11 cellular contexts compared by ENCODE assay signal in the genomic region with DNA sequence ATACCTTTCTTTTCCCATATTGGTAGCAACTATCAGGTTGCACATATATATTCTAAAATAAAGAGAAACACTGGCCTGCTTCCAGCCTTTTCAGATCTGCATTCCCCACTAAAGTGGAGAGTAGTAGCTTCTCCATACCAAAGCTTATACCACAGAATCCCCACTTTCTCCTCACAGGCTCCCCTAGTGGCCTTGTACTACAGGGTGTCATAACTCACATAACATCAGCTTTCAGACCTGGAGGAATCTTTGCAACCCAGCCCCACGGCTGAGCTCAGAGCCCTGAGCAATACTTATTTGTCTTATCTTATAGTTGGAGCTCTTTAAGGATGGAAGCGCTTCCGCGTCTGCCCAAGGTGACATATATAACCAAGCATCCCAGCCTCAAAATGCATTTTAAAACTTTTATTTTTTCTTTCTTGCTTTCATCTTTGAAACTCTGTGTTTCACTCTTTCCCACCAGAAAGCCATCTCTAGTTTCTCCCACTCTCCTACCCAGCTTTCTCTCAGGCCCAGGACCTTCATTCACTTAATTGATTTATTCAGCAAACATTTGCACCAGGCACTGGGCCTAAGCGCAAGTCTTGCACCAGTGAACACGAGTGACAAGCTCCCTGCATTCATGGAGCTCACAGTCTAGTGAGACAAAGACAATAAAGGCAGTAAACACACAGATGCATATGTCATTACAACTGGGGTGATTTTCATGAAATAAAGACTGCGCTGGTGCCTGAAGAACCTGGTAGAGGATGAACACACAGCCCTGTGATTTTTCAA.
DNase-seq lines count a peak whose midpoint lies in the region; TF ChIP-seq lines count a peak whose summit lies in the region.
"Had no signal": no experiment of that assay in that cellular context is flagged by ENCODE, and none has a peak within 500 bp of the region (broad histone marks: within the 10 kb centered on the region; RNA-seq: fewer than 3 reads in every experiment).

No MANE protein-coding gene starts in this region.

- no peaks in the 10 kb centered on the region for H3K36me3 ChIP-seq in breast epithelium
- no peaks in the 10 kb centered on the region for H3K36me3 ChIP-seq in tibial artery

- H3K9me3 ChIP-seq in breast epithelium (no peaks in the 10 kb centered on the region), tibial artery (no peaks in the 10 kb centered on the region)
- H3K9me3 ChIP-seq: body of pancreas had no signal

- H3K27ac Mint-ChIP-seq in MCF 10A (ENCODE audit: low read depth, unreplicated experiment) (no peak overlapping the region), endothelial cell (ENCODE audit: unreplicated experiment) (no peak overlapping the region), type B pancreatic cell (no peak overlapping the region)
- H3K27ac Mint-ChIP-seq: CD8-positive, alpha-beta memory T cell had no signal

- H3K4me3 ChIP-seq in breast epithelium, result no peak overlapping the region
- H3K4me3 ChIP-seq in tibial artery, result no peak overlapping the region
- H3K4me3 ChIP-seq: body of pancreas had no signal

- intact Hi-C loops in MCF 10A (cut with micrococcal nuclease), result no loop called here
- intact Hi-C loops in breast epithelium (cut with DNase I; ENCODE audit: low total_unique reads), result no loop called here
- intact Hi-C loops in tibial artery (cut with DNase I; ENCODE audit: low total_unique reads), result no loop called here
- intact Hi-C loops in cardiac septum (cut with DNase I), result no loop called here

- H3K4me3 Mint-ChIP-seq in MCF 10A (ENCODE audit: unreplicated experiment) (no peak overlapping the region), endothelial cell (ENCODE audit: unreplicated experiment) (no peak overlapping the region), type B pancreatic cell (no peak overlapping the region)
- H3K4me3 Mint-ChIP-seq: CD8-positive, alpha-beta memory T cell had no signal

- CTCF ChIA-PET in MCF 10A (lab: Yijun Ruan, JAX), result interaction anchor here (0.5 to 1.7 kb wide), 8 partner anchors 8 to 1373 kb away, joined by 3 to 9 read pairs (median 3); no protein-coding TSS in a partner anchor

- TF ChIP-seq POLR2A in breast epithelium (IDR thresholded peaks at IDR 0.05), result no peak

- H3K27me3 ChIP-seq in breast epithelium (no peaks in the 10 kb centered on the region), tibial artery (peaks cover 0 to 3% of the 10 kb centered on the region in 2 donors)
- H3K27me3 ChIP-seq: body of pancreas had no signal

- H3K27me3 Mint-ChIP-seq in MCF 10A (ENCODE audit: insufficient read depth, unreplicated experiment) (no peaks in the 10 kb centered on the region), endothelial cell (ENCODE audit: unreplicated experiment) (peaks cover 2% of the 10 kb centered on the region), type B pancreatic cell (no peaks in the 10 kb centered on the region)

- H3K9me3 Mint-ChIP-seq in MCF 10A (ENCODE audit: unreplicated experiment) (no peaks in the 10 kb centered on the region), endothelial cell (ENCODE audit: unreplicated experiment) (no peaks in the 10 kb centered on the region), type B pancreatic cell (no peaks in the 10 kb centered on the region)

- H3K36me3 Mint-ChIP-seq in MCF 10A (ENCODE audit: insufficient read depth, unreplicated experiment) (no peaks in the 10 kb centered on the region), endothelial cell (ENCODE audit: low read depth, unreplicated experiment) (no peaks in the 10 kb centered on the region), type B pancreatic cell (no peaks in the 10 kb centered on the region)
- H3K36me3 Mint-ChIP-seq: CD8-positive, alpha-beta memory T cell had no signal

- DNase-seq in MCF 10A (ENCODE audit: unreplicated experiment) (peak; percentile 52), breast epithelium (ENCODE audit: low spot score in 2 of 2) (no peak), NCI-H524 treated with DMSO at 0.1 percent for 48 hours (lab: John Stamatoyannopoulos, UW) (peak; percentile 24), endothelial cell (ENCODE audit: low spot score) (peak; percentile 41), type B pancreatic cell (ENCODE audit: extremely low spot score, unreplicated experiment) (no peak), tibial artery (no peak), midbrain (lab: John Stamatoyannopoulos, UW) (no peak), cardiac septum (ENCODE audit: low spot score) (no peak)
- DNase-seq: body of pancreas; CD8-positive, alpha-beta memory T cell; T-helper 1 cell had no signal

- POLR2A ChIA-PET in MCF 10A (lab: Yijun Ruan, JAX), result no interaction called here

- TF ChIP-seq CTCF in MCF 10A (IDR thresholded peaks at IDR 0.05; ENCODE audit: unreplicated experiment) (peak; percentile 48), breast epithelium (IDR thresholded peaks at IDR 0.05) (no peak), endothelial cell (IDR thresholded peaks at IDR 0.05; ENCODE audit: unreplicated experiment) (peak; percentile 47), type B pancreatic cell (conservative IDR thresholded peaks at IDR 0.05) (peak; percentile 75), tibial artery (IDR thresholded peaks at IDR 0.05) (no peak)

- no TSS peak for BruUV-seq in MCF 10A (replicated peaks; lab: Mats Ljungman, UMichigan)

- H3K27ac ChIP-seq in breast epithelium (no peak overlapping the region), tibial artery (no peak overlapping the region)
- H3K27ac ChIP-seq: body of pancreas had no signal

- H3K4me1 ChIP-seq in breast epithelium (no peaks in the 10 kb centered on the region), tibial artery (no peaks in the 10 kb centered on the region)

- H3K4me1 Mint-ChIP-seq in MCF 10A (ENCODE audit: insufficient read depth, unreplicated experiment) (no peaks in the 10 kb centered on the region), endothelial cell (ENCODE audit: unreplicated experiment) (no peaks in the 10 kb centered on the region), type B pancreatic cell (ENCODE audit: unreplicated experiment) (no peaks in the 10 kb centered on the region)
- H3K4me1 Mint-ChIP-seq: CD8-positive, alpha-beta memory T cell had no signal

Comparison
In these comparisons a context has a peak if more than half of its experiments do, and no peak if none do; other contexts are left out.
1. DNase-seq: peak in MCF 10A (single experiment), NCI-H524 treated with DMSO at 0.1 percent for 48 hours (single experiment) and endothelial cell (single experiment); none in breast epithelium (0 of 2), type B pancreatic cell (single experiment), tibial artery (0 of 2), midbrain (single experiment) and cardiac septum (single experiment).
2. CTCF ChIP-seq: peak in MCF 10A (single experiment), endothelial cell (single experiment) and type B pancreatic cell (single experiment); none in breast epithelium (0 of 3) and tibial artery (0 of 2).